8 cellular contexts compared by ENCODE assay signal in the genomic region with DNA sequence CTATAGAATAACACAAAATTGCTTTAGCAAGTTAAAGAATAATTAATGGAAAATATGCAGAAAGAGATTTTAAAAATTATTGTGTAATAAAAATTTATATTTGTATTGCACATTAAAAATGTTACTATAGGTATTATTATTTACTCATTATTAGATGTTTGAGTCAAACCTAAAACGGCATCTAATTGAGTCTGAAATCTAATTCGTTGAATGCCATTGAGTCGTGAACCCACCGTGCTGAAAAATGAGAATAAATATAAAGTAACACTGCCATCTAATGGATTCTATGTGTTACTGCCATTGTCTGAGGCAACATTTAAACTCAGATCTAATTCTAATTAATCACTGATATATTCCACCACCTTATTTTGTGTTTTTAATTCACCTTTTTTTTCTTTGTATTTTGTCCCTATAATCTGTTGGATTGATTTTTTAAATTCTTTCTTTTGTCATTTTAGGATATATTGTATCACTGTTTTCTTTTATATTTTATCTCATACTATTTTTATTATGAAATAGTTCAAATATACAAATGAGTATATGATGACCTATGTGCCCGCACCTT.
A peak's percentile ranks its signal among the peaks of the same experiment; 100 is the strongest.
DNase-seq lines count a peak whose midpoint lies in the region; ATAC-seq and TF ChIP-seq lines count a peak whose summit lies in the region.

No MANE protein-coding gene starts in this region.

- no peaks in the 10 kb centered on the region for H3K9me2 ChIP-seq in PC-3 (replicated peaks; ENCODE audit: low read length)

- no TSS peak for BruUV-seq in PC-3 (replicated peaks; lab: Mats Ljungman, UMichigan)

- H2AFZ ChIP-seq in PC-3 (ENCODE audit: low read length) = no peak overlapping the region

- intact Hi-C loops in PC-3 (cut with micrococcal nuclease) = loop anchor here (1.0 to 2.0 kb wide), 4 partner anchors 67 to 434 kb away; no protein-coding TSS in a partner anchor
- intact Hi-C loops in mucosa of descending colon (cut with DNase I, micrococcal nuclease) = loop anchor here in 1 of 2 donors (5.0 kb wide), 3 partner anchors 218 to 433 kb away; a partner anchor contains a TSS

- H3K4me1 ChIP-seq in BE2C = no peaks in the 10 kb centered on the region
- peaks cover 4% of the 10 kb centered on the region; the same call in 1 of the 2 replicates for H3K4me1 ChIP-seq in PC-3 (ENCODE audit: insufficient read depth, low read length)
- H3K4me1 ChIP-seq in mucosa of descending colon (ENCODE audit: low read depth) = peaks cover 6% of the 10 kb centered on the region

- H4K20me1 ChIP-seq in PC-3 (ENCODE audit: low read length) = no peaks in the 10 kb centered on the region

- no peaks in the 10 kb centered on the region for H3K79me2 ChIP-seq in PC-3 (ENCODE audit: low read length)

- H3K9ac ChIP-seq in PC-3 (ENCODE audit: low read length) = no peak overlapping the region

- no peak overlapping the region for H3K27ac ChIP-seq in PC-3 (ENCODE audit: low read length)

- H3F3A ChIP-seq in PC-3 (ENCODE audit: low read length, unreplicated experiment) = no peaks in the 10 kb centered on the region

- H3K4me2 ChIP-seq in PC-3 (ENCODE audit: low read length) = no peak overlapping the region

- TF ChIP-seq CTCF in BE2C (IDR thresholded peaks at IDR 0.05; ENCODE audit: low read depth, low read length) (peak; percentile 63), PC-3 (conservative IDR thresholded peaks at IDR 0.05; ENCODE audit: low read depth, low read length) (peak; percentile 72), mucosa of descending colon (IDR thresholded peaks at IDR 0.05) (peak; percentile 41)

- CTCF ChIA-PET in PC-3 (lab: Charles Lee) = no interaction called here

- H3K9me3 ChIP-seq in BE2C = no peaks in the 10 kb centered on the region
- H3K9me3 ChIP-seq in PC-3 (ENCODE audit: low read length) = no peaks in the 10 kb centered on the region
- H3K9me3 ChIP-seq in mucosa of descending colon = no peaks in the 10 kb centered on the region

- H3K27me3 ChIP-seq in BE2C (peaks cover 13% of the 10 kb centered on the region), PC-3 (ENCODE audit: low read length) (no peaks in the 10 kb centered on the region)

- POLR2A ChIA-PET in PC-3 (lab: Charles Lee; ENCODE audit: unreplicated experiment) = no interaction called here

- DNase-seq in BE2C = no peak
- peak; percentile 16 for DNase-seq in KG1 (lab: John Stamatoyannopoulos, UW)
- DNase-seq in PC-3 = peak; percentile 63
- peak; percentile 40 to 53 for DNase-seq in dermis microvascular lymphatic vessel endothelial cell (ENCODE audit: low read depth in 2 of 2)
- no peak for DNase-seq in mucosa of descending colon

- H3K36me3 ChIP-seq in BE2C = no peaks in the 10 kb centered on the region
- H3K36me3 ChIP-seq in PC-3 (ENCODE audit: low read depth, low read length) = no peaks in the 10 kb centered on the region
- H3K36me3 ChIP-seq in mucosa of descending colon (ENCODE audit: low read depth) = no peaks in the 10 kb centered on the region

- ATAC-seq in GM18867 (IDR thresholded peaks at IDR 0.05; ENCODE audit: unreplicated experiment) (peak; percentile 70), PC-3 (peak; percentile 45; the same call in 1 of the 2 replicates), mucosa of descending colon (peak; percentile 62), HG03025 (IDR thresholded peaks at IDR 0.05; ENCODE audit: low FRiP score, unreplicated experiment) (no peak), GM19328 (IDR thresholded peaks at IDR 0.05; ENCODE audit: unreplicated experiment) (no peak)

- no peak overlapping the region for H3K4me3 ChIP-seq in BE2C (ENCODE audit: low read depth, low read length)
- H3K4me3 ChIP-seq in PC-3 (ENCODE audit: low read length) = no peak overlapping the region
- H3K4me3 ChIP-seq in mucosa of descending colon = no peak overlapping the region

Comparison
In these comparisons a context has a peak if more than half of its experiments do, and no peak if none do; other contexts are left out.
1. DNase-seq: peak in KG1 (single experiment), PC-3 (single experiment) and dermis microvascular lymphatic vessel endothelial cell (2 of 2); none in BE2C (single experiment) and mucosa of descending colon (0 of 3).
2. ATAC-seq: peak in GM18867 (single experiment), PC-3 (single experiment) and mucosa of descending colon (single experiment); none in HG03025 (single experiment) and GM19328 (single experiment).
3. Peak in every context shown above with its lines, with median percentiles within 50 percentile points of each other: CTCF ChIP-seq.